Comparison of ENCODE assay signal across 27 cellular contexts in genomic region chr7:67947191-67947590, GRCh38.
"Had no signal": no experiment of that assay in that cellular context is flagged by ENCODE, and none has a peak within 500 bp of the region (broad histone marks: within the 10 kb centered on the region; RNA-seq: fewer than 3 reads in every experiment).

No MANE protein-coding gene starts in this region.

- ATAC-seq: activated naive CD4-positive, alpha-beta T cell treated with anti-CD3 and anti-CD28 coated beads, Interleukin-2, amount 50 U/mL, for 72 hours; activated naive CD8-positive, alpha-beta T cell treated with anti-CD3 and anti-CD28 coated beads, Interleukin-2, amount 50 U/mL, for 24 hours; activated T-cell treated with anti-CD3 and anti-CD28 coated beads, Interleukin-2, amount 50 U/mL, for 4 hours; activated T-cell treated with anti-CD3 and anti-CD28 coated beads, Interleukin-2, amount 50 U/mL, for 72 hours; activated T-helper 17 cell treated with anti-CD3 and anti-CD28 coated beads, Interleukin-2, amount 50 U/mL, for 72 hours; body of pancreas had no signal

- DNase-seq: activated effector memory CD4-positive, alpha-beta T cell treated with anti-CD3 and anti-CD28 coated beads, Interleukin-2, amount 50 U/mL, for 16 hours; activated effector memory CD4-positive, alpha-beta T cell treated with Interleukin-2 at 50 U/mL for 16 hours; activated gamma-delta T cell; activated gamma-delta T cell treated with Interleukin-2 at 50 U/mL for 16 hours; activated naive CD4-positive, alpha-beta T cell; activated naive CD4-positive, alpha-beta T cell treated with anti-CD3 and anti-CD28 coated beads for 36 hours; activated naive CD4-positive, alpha-beta T cell treated with anti-CD3 and anti-CD28 coated beads, Interleukin-2, amount 10 ng/mL, durations not matched to agents 7 days and 5 days; activated naive CD4-positive, alpha-beta T cell treated with anti-CD3 and anti-CD28 coated beads, Interleukin-2, amount 50 U/mL, for 16 hours; activated naive CD4-positive, alpha-beta T cell treated with Interleukin-2 at 50 U/mL for 16 hours; activated naive CD8-positive, alpha-beta T cell treated with anti-CD3 and anti-CD28 coated beads for 36 hours; activated naive CD8-positive, alpha-beta T cell treated with anti-CD3 and anti-CD28 coated beads, Interleukin-2, amount 10 ng/mL, durations not matched to agents 7 days and 5 days; activated naive CD8-positive, alpha-beta T cell treated with anti-CD3 and anti-CD28 coated beads, Interleukin-2, amount 50 U/mL, for 24 hours; activated T-cell treated with anti-CD3 and anti-CD28 coated beads, Interleukin-2, amount 50 U/mL, for 24 hours; activated T-cell treated with anti-CD3 and anti-CD28 coated beads, Interleukin-2, amount 50 U/mL, for 4 hours; activated T-cell treated with anti-CD3 and anti-CD28 coated beads, Interleukin-2, amount 50 U/mL, for 48 hours; activated T-cell treated with anti-CD3 and anti-CD28 coated beads, Interleukin-2, amount 50 U/mL, for 72 hours; adrenal gland; amniotic stem cell; amygdala; anterior cingulate cortex; aorta; body of pancreas; brain microvascular endothelial cell; central memory CD4-positive, alpha-beta T cell; cerebellar nuclear complex had no signal
